8 cellular contexts compared by ENCODE assay signal in genomic region chr2:122136071-122136470, GRCh38.
DNase-seq lines count a peak whose midpoint lies in the region; ATAC-seq and TF ChIP-seq lines count a peak whose summit lies in the region.

No MANE protein-coding gene starts in this region.

- peak; percentile 36 for TF ChIP-seq CTCF in Calu3 (IDR thresholded peaks at IDR 0.05; ENCODE audit: unreplicated experiment)

- TF ChIP-seq POLR2A in erythroblast (IDR thresholded peaks at IDR 0.05; ENCODE audit: low read length) = no peak

- H3K36me3 Mint-ChIP-seq in Calu3 (ENCODE audit: insufficient read depth, unreplicated experiment) = peaks cover 5% of the 10 kb centered on the region

- CTCF ChIA-PET in Calu3 (lab: Charles Lee) = no interaction called here

- no peak overlapping the region for H3K27ac Mint-ChIP-seq in Calu3 (ENCODE audit: unreplicated experiment)

- peak; percentile 66 for ATAC-seq in GM19324 (IDR thresholded peaks at IDR 0.05; ENCODE audit: low FRiP score, unreplicated experiment)
- ATAC-seq in GM19395 (IDR thresholded peaks at IDR 0.05; ENCODE audit: unreplicated experiment) = no peak

- H3K27me3 Mint-ChIP-seq in Calu3 (ENCODE audit: unreplicated experiment) = no peaks in the 10 kb centered on the region

- intact Hi-C loops in Calu3 (cut with micrococcal nuclease; ENCODE audit: unreplicated experiment) = no loop called here

- peak; percentile 19 for DNase-seq in Calu3
- peak; percentile 56 for DNase-seq in NCI-H146 (lab: John Stamatoyannopoulos, UW)
- DNase-seq in erythroblast (lab: John Stamatoyannopoulos, UW) = peak; percentile 58 to 68
- DNase-seq in OCI-M2 (lab: John Stamatoyannopoulos, UW; ENCODE audit: unreplicated experiment) = no peak
- DNase-seq in activated CD4-positive, alpha-beta T cell treated with anti-CD3 and anti-CD28 coated beads for 4 hours = no peak
- DNase-seq in UCSD-AML1 (lab: John Stamatoyannopoulos, UW; ENCODE audit: unreplicated experiment) = no peak

- BruUV-seq in Calu3 (replicated peaks; lab: Mats Ljungman, UMichigan) = no TSS peak

- peaks cover 23% of the 10 kb centered on the region for H3K4me1 Mint-ChIP-seq in Calu3 (ENCODE audit: low read depth, unreplicated experiment)

- H3K9me3 Mint-ChIP-seq in Calu3 (ENCODE audit: low read depth, unreplicated experiment) = peaks cover 7% of the 10 kb centered on the region

- no peak overlapping the region for H3K4me3 Mint-ChIP-seq in Calu3 (ENCODE audit: low read depth, unreplicated experiment)

Comparison
In these comparisons a context has a peak if more than half of its experiments do, and no peak if none do; other contexts are left out.
1. DNase-seq: peak in Calu3 (single experiment), NCI-H146 (single experiment) and erythroblast (2 of 2); none in OCI-M2 (single experiment), activated CD4-positive, alpha-beta T cell treated with anti-CD3 and anti-CD28 coated beads for 4 hours (0 of 2) and UCSD-AML1 (single experiment).